20 cellular contexts compared by ENCODE assay signal in the genomic region with DNA sequence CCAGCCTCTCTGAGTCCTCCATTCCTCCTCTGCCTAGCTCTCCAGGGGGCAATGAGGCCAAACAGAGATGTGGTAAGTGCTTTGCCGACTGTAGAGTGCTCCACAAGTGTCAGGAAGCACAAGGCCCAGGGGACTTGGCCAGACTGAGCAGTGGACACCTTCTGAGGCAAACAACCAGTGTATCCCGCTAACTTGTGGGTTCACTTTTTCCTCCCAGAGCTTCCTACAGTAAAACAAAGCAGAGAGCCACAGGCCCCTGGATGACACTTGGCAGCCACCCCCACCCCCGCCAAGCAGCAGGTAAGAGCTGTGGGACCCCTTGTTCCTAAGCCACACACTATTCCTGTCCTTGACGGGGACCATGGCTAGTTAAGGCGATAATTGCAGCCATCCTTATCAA.
"Had no signal": no experiment of that assay in that cellular context is flagged by ENCODE, and none has a peak within 500 bp of the region (broad histone marks: within the 10 kb centered on the region; RNA-seq: fewer than 3 reads in every experiment).

No MANE protein-coding gene starts in this region.

- H3K27ac ChIP-seq: brain microvascular endothelial cell, SJCRH30, SK-N-MC, WERI-Rb-1 had no signal

- H3K4me1 Mint-ChIP-seq: activated CD4-positive, alpha-beta memory T cell treated with anti-CD3 and anti-CD28 coated beads, Interleukin-2, amount 10 ng/mL, durations not matched to agents 7 days and 5 days; activated naive CD8-positive, alpha-beta T cell treated with anti-CD3 and anti-CD28 coated beads for 36 hours had no signal

- H3K9me3 ChIP-seq: SJCRH30 had no signal

- H3K4me3 Mint-ChIP-seq: activated CD4-positive, alpha-beta memory T cell treated with anti-CD3 and anti-CD28 coated beads, Interleukin-2, amount 10 ng/mL, durations not matched to agents 7 days and 5 days; activated naive CD8-positive, alpha-beta T cell treated with anti-CD3 and anti-CD28 coated beads for 36 hours had no signal

- ATAC-seq: Panc1 had no signal

- H3K9me3 Mint-ChIP-seq: activated CD4-positive, alpha-beta memory T cell treated with anti-CD3 and anti-CD28 coated beads, Interleukin-2, amount 10 ng/mL, durations not matched to agents 7 days and 5 days; activated naive CD8-positive, alpha-beta T cell treated with anti-CD3 and anti-CD28 coated beads for 36 hours had no signal

- H3K4me3 ChIP-seq: SJCRH30, SK-N-MC had no signal

- H3K36me3 ChIP-seq: brain microvascular endothelial cell, SJCRH30, WERI-Rb-1 had no signal

- H3K27ac Mint-ChIP-seq: activated CD4-positive, alpha-beta memory T cell treated with anti-CD3 and anti-CD28 coated beads, Interleukin-2, amount 10 ng/mL, durations not matched to agents 7 days and 5 days; activated naive CD8-positive, alpha-beta T cell treated with anti-CD3 and anti-CD28 coated beads for 36 hours had no signal

- H3K4me1 ChIP-seq: SJCRH30 had no signal

- DNase-seq: activated CD4-positive, alpha-beta memory T cell treated with anti-CD3 and anti-CD28 coated beads, Interleukin-2, amount 10 ng/mL, durations not matched to agents 7 days and 5 days; activated CD4-positive, alpha-beta T cell treated with anti-CD3 and anti-CD28 coated beads for 1 hour; activated CD4-positive, alpha-beta T cell treated with anti-CD3 and anti-CD28 coated beads for 48 hours; activated CD4-positive, CD25-positive, alpha-beta regulatory T cell; activated effector memory CD4-positive, alpha-beta T cell treated with Interleukin-2 at 50 U/mL for 16 hours; activated naive CD4-positive, alpha-beta T cell treated with anti-CD3 and anti-CD28 coated beads, Interleukin-2, amount 50 U/mL, for 16 hours; activated naive CD8-positive, alpha-beta T cell treated with anti-CD3 and anti-CD28 coated beads for 36 hours; amniotic stem cell; aorta; brain microvascular endothelial cell; central memory CD4-positive, alpha-beta T cell; MV-4-11; NCI-H2029; NCI-H345; NCI-H524 treated with DMSO at 0.1 percent for 48 hours; SJCRH30; T1000 had no signal

- H3K27me3 ChIP-seq: SJCRH30 had no signal

- H3K36me3 Mint-ChIP-seq: activated naive CD8-positive, alpha-beta T cell treated with anti-CD3 and anti-CD28 coated beads for 36 hours had no signal
